ENCODE assay signal across 25 cellular contexts in genomic region chr2:180364719-180365118, GRCh38.
"Had no signal": no experiment of that assay in that cellular context is flagged by ENCODE, and none has a peak within 500 bp of the region (broad histone marks: within the 10 kb centered on the region; RNA-seq: fewer than 3 reads in every experiment).

No MANE protein-coding gene starts in this region.

- H3K36me3 Mint-ChIP-seq: activated naive CD8-positive, alpha-beta T cell treated with anti-CD3 and anti-CD28 coated beads for 36 hours; natural killer cell; stimulated activated naive B cell treated with anti-CD40 and anti-IgM and Interleukin-4, amounts not matched to agents 10 μg/mL and 1 μg/mL and 100 μg/mL, for 72 hours; type B pancreatic cell had no signal

- H3K4me1 Mint-ChIP-seq: activated naive CD8-positive, alpha-beta T cell treated with anti-CD3 and anti-CD28 coated beads for 36 hours had no signal

- H3K4me1 ChIP-seq: breast epithelium had no signal

- H3K36me3 ChIP-seq: breast epithelium, heart left ventricle, thoracic aorta had no signal

- H3K9me3 ChIP-seq: breast epithelium, thoracic aorta had no signal

- H3K27me3 Mint-ChIP-seq: activated naive CD8-positive, alpha-beta T cell treated with anti-CD3 and anti-CD28 coated beads for 36 hours; central memory CD8-positive, alpha-beta T cell; stimulated activated naive B cell treated with anti-CD40 and anti-IgM and Interleukin-4, amounts not matched to agents 10 μg/mL and 1 μg/mL and 100 μg/mL, for 72 hours; type B pancreatic cell had no signal

- H3K4me3 Mint-ChIP-seq: activated naive CD8-positive, alpha-beta T cell treated with anti-CD3 and anti-CD28 coated beads for 36 hours; activated T-cell treated with anti-CD3 and anti-CD28 coated beads, Interleukin-2, amount 50 U/mL, for 4 hours; central memory CD8-positive, alpha-beta T cell; natural killer cell; stimulated activated naive B cell treated with anti-CD40 and anti-IgM and Interleukin-4, amounts not matched to agents 10 μg/mL and 1 μg/mL and 100 μg/mL, for 72 hours; type B pancreatic cell had no signal

- H3K27ac ChIP-seq: breast epithelium, thoracic aorta had no signal

- H3K9me3 Mint-ChIP-seq: activated naive CD8-positive, alpha-beta T cell treated with anti-CD3 and anti-CD28 coated beads for 36 hours; activated T-cell treated with anti-CD3 and anti-CD28 coated beads, Interleukin-2, amount 50 U/mL, for 4 hours; central memory CD8-positive, alpha-beta T cell; natural killer cell; stimulated activated naive B cell treated with anti-CD40 and anti-IgM and Interleukin-4, amounts not matched to agents 10 μg/mL and 1 μg/mL and 100 μg/mL, for 72 hours; type B pancreatic cell had no signal

- H3K4me3 ChIP-seq: breast epithelium, heart left ventricle, thoracic aorta had no signal

- FAIRE-seq: colon, islet of Langerhans had no signal

- DNase-seq: activated CD4-positive, alpha-beta T cell treated with anti-CD3 and anti-CD28 coated beads for 4 hours; activated CD4-positive, alpha-beta T cell treated with anti-CD3 and anti-CD28 coated beads, Interleukin-2, amount 50 U/mL, for 48 hours; activated CD4-positive, CD25-positive, alpha-beta regulatory T cell; activated CD8-positive, alpha-beta memory T cell treated with anti-CD3 and anti-CD28 coated beads, Interleukin-2, amount 50 U/mL, for 48 hours; activated naive CD4-positive, alpha-beta T cell treated with Interleukin-2 at 50 U/mL for 16 hours; activated naive CD8-positive, alpha-beta T cell treated with anti-CD3 and anti-CD28 coated beads for 36 hours; activated T-cell treated with anti-CD3 and anti-CD28 coated beads, Interleukin-2, amount 50 U/mL, for 4 hours; effector memory CD4-positive, alpha-beta T cell; heart left ventricle; left ventricle myocardium superior; mammary epithelial cell; midbrain; natural killer cell; posterior cingulate gyrus; retina; stimulated activated CD4-positive, alpha-beta T cell treated with anti-CD3 and anti-CD28 coated beads, Interleukin-2, amount 100 ng/mL, for 48 hours; stimulated activated CD8-positive, alpha-beta memory T cell treated with anti-CD3 and anti-CD28 coated beads, Interleukin-4, amount 100 ng/mL, for 48 hours; stimulated activated naive B cell treated with anti-CD40 and anti-IgM and Interleukin-4, amounts not matched to agents 10 μg/mL and 1 μg/mL and 100 μg/mL, for 72 hours; T-helper 9 cell had no signal

- H3K27me3 ChIP-seq: breast epithelium, heart left ventricle had no signal

- H3K27ac Mint-ChIP-seq: activated naive CD8-positive, alpha-beta T cell treated with anti-CD3 and anti-CD28 coated beads for 36 hours; natural killer cell; stimulated activated naive B cell treated with anti-CD40 and anti-IgM and Interleukin-4, amounts not matched to agents 10 μg/mL and 1 μg/mL and 100 μg/mL, for 72 hours; type B pancreatic cell had no signal
